1 cellular context compared by ENCODE assay signal in the genomic region with DNA sequence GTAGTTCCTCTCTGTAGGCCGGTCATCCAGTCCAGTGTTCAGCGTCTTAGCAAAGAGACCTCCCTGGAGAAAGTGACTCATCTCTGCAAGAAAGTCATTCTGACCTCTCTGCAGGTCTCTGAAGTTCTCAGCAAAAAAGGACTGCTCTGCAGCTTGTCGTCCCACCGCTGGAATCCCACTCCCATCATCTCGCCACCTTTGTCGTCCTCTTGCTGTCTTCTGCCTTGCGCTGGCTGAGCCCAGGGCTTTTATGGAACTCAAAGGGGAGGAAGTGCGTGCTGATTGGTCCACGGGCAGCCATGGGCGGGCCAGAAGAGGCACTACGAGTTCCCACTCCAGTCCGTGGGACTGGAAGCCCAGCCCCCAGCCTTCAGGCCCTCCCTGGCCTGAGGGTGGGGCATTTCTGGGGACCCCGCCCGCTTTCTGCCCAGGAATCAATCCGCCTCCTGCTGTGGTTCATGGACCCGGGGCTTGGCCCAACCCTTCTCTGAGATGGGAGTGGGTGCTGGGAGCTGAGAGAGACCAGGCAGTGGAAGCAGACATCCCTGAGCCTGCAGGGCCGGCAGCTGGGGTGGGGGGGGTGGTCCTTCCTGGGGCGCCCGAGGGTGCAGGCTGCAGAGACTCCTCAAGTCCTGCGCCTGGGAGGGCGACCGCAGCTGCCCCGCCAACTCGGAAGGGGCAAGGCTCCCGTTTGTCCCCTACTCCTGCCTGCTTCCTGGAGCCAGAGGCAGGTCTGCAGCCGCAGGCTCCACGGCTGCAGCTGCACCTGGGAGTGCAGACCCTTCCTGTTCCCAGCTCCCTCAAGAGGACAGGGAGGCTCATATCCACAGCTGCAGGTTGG.
TF ChIP-seq lines count a peak whose summit lies in the region.

No MANE protein-coding gene starts in this region.

TF ChIP-seq in HepG2, 621 proteins besides CTCF, POLR2A, EP300 and RAD21 (continued from another document):
- TF ChIP-seq ZBTB49 (CRISPR knock-in tag; IDR thresholded peaks at IDR 0.05; ENCODE audit: borderline replicate concordance) (no peak), ZNF691 (CRISPR knock-in tag; IDR thresholded peaks at IDR 0.05; ENCODE audit: borderline replicate concordance, low read depth) (no peak)
